In the genomic region with DNA sequence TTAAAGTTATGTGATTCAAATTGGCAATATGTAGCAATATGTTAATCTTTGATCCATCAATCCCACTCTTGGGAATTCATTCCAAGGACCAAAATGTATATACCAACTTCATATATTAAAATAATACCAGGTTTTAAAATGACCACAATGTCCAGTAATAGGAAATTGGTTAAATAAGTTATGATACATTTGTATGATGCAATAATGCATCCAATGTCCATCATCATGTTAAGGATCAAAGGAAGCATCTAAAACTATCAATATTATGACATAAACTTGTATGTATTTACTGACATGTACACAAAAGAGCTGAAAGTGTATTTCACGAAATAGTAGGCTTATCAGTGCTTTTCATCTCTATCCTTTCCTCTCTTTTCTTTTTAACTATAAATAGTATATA, we compare ENCODE assay signal across 33 cellular contexts.
"Had no signal": no experiment of that assay in that cellular context is flagged by ENCODE, and none has a peak within 500 bp of the region (broad histone marks: within the 10 kb centered on the region; RNA-seq: fewer than 3 reads in every experiment).

No MANE protein-coding gene starts in this region.

- H3K4me3 ChIP-seq: adrenal gland, ascending aorta, body of pancreas, breast epithelium, cardiac muscle cell had no signal

- DNase-seq: activated effector memory CD4-positive, alpha-beta T cell treated with anti-CD3 and anti-CD28 coated beads, Interleukin-2, amount 50 U/mL, for 16 hours; activated effector memory CD4-positive, alpha-beta T cell treated with Interleukin-2 at 50 U/mL for 16 hours; activated gamma-delta T cell; activated gamma-delta T cell treated with Interleukin-2 at 50 U/mL for 16 hours; activated naive CD4-positive, alpha-beta T cell; activated naive CD4-positive, alpha-beta T cell treated with anti-CD3 and anti-CD28 coated beads for 36 hours; activated naive CD4-positive, alpha-beta T cell treated with anti-CD3 and anti-CD28 coated beads, Interleukin-2, amount 10 ng/mL, durations not matched to agents 7 days and 5 days; activated naive CD4-positive, alpha-beta T cell treated with Interleukin-2 at 50 U/mL for 16 hours; activated naive CD8-positive, alpha-beta T cell treated with anti-CD3 and anti-CD28 coated beads for 36 hours; activated naive CD8-positive, alpha-beta T cell treated with anti-CD3 and anti-CD28 coated beads, Interleukin-2, amount 10 ng/mL, durations not matched to agents 7 days and 5 days; activated naive CD8-positive, alpha-beta T cell treated with anti-CD3 and anti-CD28 coated beads, Interleukin-2, amount 50 U/mL, for 24 hours; activated T-cell treated with anti-CD3 and anti-CD28 coated beads, Interleukin-2, amount 50 U/mL, for 1 hour; activated T-cell treated with anti-CD3 and anti-CD28 coated beads, Interleukin-2, amount 50 U/mL, for 24 hours; activated T-cell treated with anti-CD3 and anti-CD28 coated beads, Interleukin-2, amount 50 U/mL, for 4 hours; activated T-cell treated with anti-CD3 and anti-CD28 coated beads, Interleukin-2, amount 50 U/mL, for 48 hours; activated T-cell treated with anti-CD3 and anti-CD28 coated beads, Interleukin-2, amount 50 U/mL, for 72 hours; adrenal gland; amniotic stem cell; amygdala; anterior cingulate cortex; aorta; body of pancreas; brain microvascular endothelial cell; caudate nucleus; central memory CD4-positive, alpha-beta T cell; cerebellar nuclear complex had no signal

- H3K9me3 ChIP-seq: adrenal gland, ascending aorta, body of pancreas, breast epithelium had no signal

- FAIRE-seq: astrocyte, bronchial epithelial cell had no signal

- ATAC-seq: activated naive CD4-positive, alpha-beta T cell treated with anti-CD3 and anti-CD28 coated beads, Interleukin-2, amount 50 U/mL, for 72 hours; activated naive CD8-positive, alpha-beta T cell treated with anti-CD3 and anti-CD28 coated beads, Interleukin-2, amount 50 U/mL, for 24 hours; activated T-cell treated with anti-CD3 and anti-CD28 coated beads, Interleukin-2, amount 50 U/mL, for 4 hours; activated T-cell treated with anti-CD3 and anti-CD28 coated beads, Interleukin-2, amount 50 U/mL, for 72 hours; activated T-helper 17 cell treated with anti-CD3 and anti-CD28 coated beads, Interleukin-2, amount 50 U/mL, for 72 hours; body of pancreas had no signal

- H3K27me3 ChIP-seq: adrenal gland, ascending aorta, body of pancreas, brain microvascular endothelial cell, breast epithelium, cardiac muscle cell had no signal

- H3K4me1 ChIP-seq: adrenal gland, ascending aorta, body of pancreas, breast epithelium had no signal

- H3K27ac ChIP-seq: adrenal gland, body of pancreas, brain microvascular endothelial cell, breast epithelium, cardiac muscle cell had no signal

- H3K36me3 ChIP-seq: adrenal gland, ascending aorta, brain microvascular endothelial cell, breast epithelium, cardiac muscle cell had no signal
